ENCODE assay signal across 25 cellular contexts in the genomic region with DNA sequence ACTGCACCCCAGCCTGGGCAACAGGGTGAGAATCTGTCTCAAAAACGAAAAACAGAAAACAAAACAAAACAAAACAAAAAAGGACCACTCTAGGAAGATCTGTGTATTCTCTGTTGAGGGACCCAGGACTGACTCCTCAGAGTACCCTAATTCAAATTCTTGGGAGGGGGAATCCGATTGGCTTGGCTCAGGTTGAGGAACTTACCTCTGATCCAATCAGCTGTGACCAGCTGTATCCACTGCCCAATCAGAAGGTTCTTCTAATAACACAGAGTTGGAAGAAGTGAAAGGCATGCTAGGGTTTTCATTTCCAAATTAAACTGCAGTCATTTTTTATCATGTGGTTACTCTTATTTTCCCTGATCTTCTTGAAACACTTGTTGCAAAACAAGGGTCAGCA.
DNase-seq lines count a peak whose midpoint lies in the region; ATAC-seq lines count a peak whose summit lies in the region.
"Had no signal": no experiment of that assay in that cellular context is flagged by ENCODE, and none has a peak within 500 bp of the region (broad histone marks: within the 10 kb centered on the region; RNA-seq: fewer than 3 reads in every experiment).

No MANE protein-coding gene starts in this region.

- ATAC-seq in naive thymus-derived CD8-positive, alpha-beta T cell: no peak
- no peak for ATAC-seq in GM21381 (IDR thresholded peaks at IDR 0.05; ENCODE audit: unreplicated experiment)
- no peak for ATAC-seq in GM18867 (IDR thresholded peaks at IDR 0.05; ENCODE audit: unreplicated experiment)
- ATAC-seq: activated CD8-positive, alpha-beta memory T cell treated with anti-CD3 and anti-CD28 coated beads, Interleukin-2, amount 10 ng/mL, durations not matched to agents 7 days and 5 days; gastroesophageal sphincter; lower lobe of right lung; psoas muscle; upper lobe of right lung had no signal

- H3K4me1 Mint-ChIP-seq in T-helper 2 cell treated with Interferon-gamma antibody and Interleukin-4, amounts not matched to agents 5 μg/mL and 100 μg/mL, for 36 hours (ENCODE audit: low read depth): peaks cover 19% of the 10 kb centered on the region
- H3K4me1 Mint-ChIP-seq in IgD-negative memory B cell: peaks cover 15 to 21% (median 18%) of the 10 kb centered on the region in 3 donors
- H3K4me1 Mint-ChIP-seq in activated naive CD8-positive, alpha-beta T cell treated with anti-CD3 and anti-CD28 coated beads for 36 hours: peaks cover 37% of the 10 kb centered on the region
- H3K4me1 Mint-ChIP-seq in naive thymus-derived CD8-positive, alpha-beta T cell: peaks cover 18 to 58% (median 53%) of the 10 kb centered on the region in 4 donors

- H3K9me3 Mint-ChIP-seq in T-helper 2 cell treated with Interferon-gamma antibody and Interleukin-4, amounts not matched to agents 5 μg/mL and 100 μg/mL, for 36 hours: peaks cover 3% of the 10 kb centered on the region
- no peaks in the 10 kb centered on the region for H3K9me3 Mint-ChIP-seq in IgD-negative memory B cell
- H3K9me3 Mint-ChIP-seq in activated naive CD8-positive, alpha-beta T cell treated with anti-CD3 and anti-CD28 coated beads for 36 hours: peaks cover 5% of the 10 kb centered on the region
- H3K9me3 Mint-ChIP-seq in naive thymus-derived CD8-positive, alpha-beta T cell: no peaks in the 10 kb centered on the region
- H3K9me3 Mint-ChIP-seq: activated CD4-positive, alpha-beta T cell treated with anti-CD3 and anti-CD28 coated beads, Interleukin-2, amount 10 ng/mL, durations not matched to agents 7 days and 5 days; natural killer cell had no signal

- no peak for DNase-seq in T-helper 2 cell treated with Interferon-gamma antibody and Interleukin-4, amounts not matched to agents 5 μg/mL and 100 μg/mL, for 36 hours (ENCODE audit: low spot score)
- DNase-seq in T-helper 2 cell (no peak), anterior cingulate cortex (lab: John Stamatoyannopoulos, UW) (no peak)
- DNase-seq in activated naive CD8-positive, alpha-beta T cell treated with anti-CD3 and anti-CD28 coated beads for 36 hours: no peak
- DNase-seq in naive thymus-derived CD8-positive, alpha-beta T cell: no peak
- DNase-seq: activated CD4-positive, alpha-beta T cell treated with anti-CD3 and anti-CD28 coated beads, Interleukin-2, amount 10 ng/mL, durations not matched to agents 7 days and 5 days; activated CD8-positive, alpha-beta memory T cell treated with anti-CD3 and anti-CD28 coated beads, Interleukin-2, amount 10 ng/mL, durations not matched to agents 7 days and 5 days; activated naive CD4-positive, alpha-beta T cell; activated T-cell treated with anti-CD3 and anti-CD28 coated beads, Interleukin-2, amount 50 U/mL, for 48 hours; lower lobe of right lung; midbrain; MV-4-11; natural killer cell; NCI-H146; NCI-H510A; occipital lobe; psoas muscle; SIG-M5; stimulated activated CD4-positive, alpha-beta T cell treated with anti-CD3 and anti-CD28 coated beads, Interleukin-4, amount 100 ng/mL, for 1 hour; upper lobe of right lung; WERI-Rb-1 had no signal

- peaks cover 20% of the 10 kb centered on the region for H3K36me3 Mint-ChIP-seq in T-helper 2 cell treated with Interferon-gamma antibody and Interleukin-4, amounts not matched to agents 5 μg/mL and 100 μg/mL, for 36 hours (ENCODE audit: low read depth)
- H3K36me3 Mint-ChIP-seq in IgD-negative memory B cell: peaks cover 10% of the 10 kb centered on the region
- H3K36me3 Mint-ChIP-seq in activated naive CD8-positive, alpha-beta T cell treated with anti-CD3 and anti-CD28 coated beads for 36 hours: peaks cover 34% of the 10 kb centered on the region
- H3K36me3 Mint-ChIP-seq in naive thymus-derived CD8-positive, alpha-beta T cell: peaks cover 0 to 23% (median 19%) of the 10 kb centered on the region in 3 donors
- H3K36me3 Mint-ChIP-seq: natural killer cell had no signal

- POLR2A ChIA-PET in naive thymus-derived CD8-positive, alpha-beta T cell (lab: Charles Lee): no interaction called here

- no peaks in the 10 kb centered on the region for H3K27me3 Mint-ChIP-seq in T-helper 2 cell treated with Interferon-gamma antibody and Interleukin-4, amounts not matched to agents 5 μg/mL and 100 μg/mL, for 36 hours (ENCODE audit: low read depth)
- H3K27me3 Mint-ChIP-seq in IgD-negative memory B cell: no peaks in the 10 kb centered on the region
- no peaks in the 10 kb centered on the region for H3K27me3 Mint-ChIP-seq in activated naive CD8-positive, alpha-beta T cell treated with anti-CD3 and anti-CD28 coated beads for 36 hours
- no peaks in the 10 kb centered on the region for H3K27me3 Mint-ChIP-seq in naive thymus-derived CD8-positive, alpha-beta T cell
- H3K27me3 Mint-ChIP-seq: activated CD4-positive, alpha-beta T cell treated with anti-CD3 and anti-CD28 coated beads, Interleukin-2, amount 10 ng/mL, durations not matched to agents 7 days and 5 days; activated CD8-positive, alpha-beta memory T cell treated with anti-CD3 and anti-CD28 coated beads, Interleukin-2, amount 10 ng/mL, durations not matched to agents 7 days and 5 days had no signal

- H3K4me3 Mint-ChIP-seq in T-helper 2 cell treated with Interferon-gamma antibody and Interleukin-4, amounts not matched to agents 5 μg/mL and 100 μg/mL, for 36 hours: no peak overlapping the region
- no peak overlapping the region for H3K4me3 Mint-ChIP-seq in IgD-negative memory B cell
- no peak overlapping the region for H3K4me3 Mint-ChIP-seq in activated naive CD8-positive, alpha-beta T cell treated with anti-CD3 and anti-CD28 coated beads for 36 hours
- H3K4me3 Mint-ChIP-seq in naive thymus-derived CD8-positive, alpha-beta T cell: peak overlapping the region in 1 of 10 donors; percentile 20
- H3K4me3 Mint-ChIP-seq: activated CD4-positive, alpha-beta T cell treated with anti-CD3 and anti-CD28 coated beads, Interleukin-2, amount 10 ng/mL, durations not matched to agents 7 days and 5 days; activated CD8-positive, alpha-beta memory T cell treated with anti-CD3 and anti-CD28 coated beads, Interleukin-2, amount 10 ng/mL, durations not matched to agents 7 days and 5 days; natural killer cell had no signal

- H3K27ac Mint-ChIP-seq in T-helper 2 cell treated with Interferon-gamma antibody and Interleukin-4, amounts not matched to agents 5 μg/mL and 100 μg/mL, for 36 hours: peak overlapping the region; percentile 7
- peak overlapping the region in 2 of 3 donors; percentile 69 to 87 for H3K27ac Mint-ChIP-seq in IgD-negative memory B cell
- H3K27ac Mint-ChIP-seq in activated naive CD8-positive, alpha-beta T cell treated with anti-CD3 and anti-CD28 coated beads for 36 hours: peak overlapping the region; percentile 69
- H3K27ac Mint-ChIP-seq in naive thymus-derived CD8-positive, alpha-beta T cell: peak overlapping the region in 9 of 10 donors; percentile 48 to 91 (median 71)
- H3K27ac Mint-ChIP-seq: activated CD4-positive, alpha-beta T cell treated with anti-CD3 and anti-CD28 coated beads, Interleukin-2, amount 10 ng/mL, durations not matched to agents 7 days and 5 days had no signal

Comparison
In these comparisons a context has a peak if more than half of its experiments do, and no peak if none do; other contexts are left out.
1. H3K27ac Mint-ChIP-seq: peak in every context shown above with its lines; median percentile 78 in IgD-negative memory B cell; 71 in naive thymus-derived CD8-positive, alpha-beta T cell; 69 in activated naive CD8-positive, alpha-beta T cell treated with anti-CD3 and anti-CD28 coated beads for 36 hours; 7 in T-helper 2 cell treated with Interferon-gamma antibody and Interleukin-4, amounts not matched to agents 5 μg/mL and 100 μg/mL, for 36 hours.